ENCODE assay signal across 8 cellular contexts in the genomic region with DNA sequence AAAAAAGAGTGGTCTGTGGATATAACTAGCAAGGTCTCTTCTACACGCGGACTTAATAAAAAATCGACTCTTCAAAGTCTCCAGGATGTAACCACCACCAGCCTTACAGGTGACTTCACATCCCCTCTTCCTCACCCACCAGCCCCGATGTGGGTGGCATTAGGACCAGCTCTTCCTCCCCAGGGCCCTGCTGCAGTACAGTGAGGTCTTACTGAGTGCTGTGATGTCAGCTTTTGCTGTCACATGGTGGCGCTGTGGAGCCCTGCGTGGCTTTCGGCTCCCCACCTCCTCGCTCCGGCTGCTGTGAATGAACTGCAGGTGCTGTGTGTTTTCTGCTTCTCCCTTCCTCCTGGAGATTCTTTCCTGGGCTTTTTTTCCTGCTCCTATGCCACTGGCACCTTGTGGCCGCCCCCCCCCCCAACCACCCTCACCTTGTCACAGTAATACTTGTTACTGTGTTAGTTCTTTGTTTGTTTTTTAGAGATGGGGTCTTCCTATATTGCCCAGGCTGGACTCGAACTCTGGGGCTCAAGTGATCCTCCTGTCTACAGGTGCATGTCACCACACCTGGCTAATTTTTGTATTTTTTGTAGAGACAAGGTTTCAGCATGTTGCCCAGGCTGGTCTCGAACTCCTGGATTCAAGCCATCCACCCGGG. TPM values are rescaled to one million over a fixed set of nuclear protein-coding genes. Genes with fewer than 3 reads are reported as not detected.
DNase-seq lines count a peak whose midpoint lies in the region; ATAC-seq and TF ChIP-seq lines count a peak whose summit lies in the region.

No MANE protein-coding gene starts in this region.

- no peak for TF ChIP-seq POLR2A in thyroid gland (IDR thresholded peaks at IDR 0.05)

- 15 to 16% methylated on average over 13 of the region's 13 CpGs for WGBS in thyroid gland, 2 donors

- peaks cover 30% of the 10 kb centered on the region for H3K27me3 ChIP-seq in foreskin keratinocyte
- peaks cover 36% of the 10 kb centered on the region for H3K27me3 ChIP-seq in osteoblast (ENCODE audit: insufficient read depth, low read length)
- peaks cover 6% of the 10 kb centered on the region for H3K27me3 ChIP-seq in thyroid gland

- H3K36me3 ChIP-seq in osteoblast (ENCODE audit: insufficient read depth, low read length), result no peaks in the 10 kb centered on the region
- H3K36me3 ChIP-seq in thyroid gland, result no peaks in the 10 kb centered on the region

- H2AFZ ChIP-seq in osteoblast (ENCODE audit: low read length), result no peak overlapping the region

- DNase-seq in AG08396 (ENCODE audit: low spot score), result peak; percentile 79
- peak; percentile 93 for DNase-seq in NAMALWA (ENCODE audit: low spot score)
- peak; percentile 86 for DNase-seq in SIG-M5 treated with dmso at 0.1 percent for 504 hours (lab: John Stamatoyannopoulos, UW; ENCODE audit: unreplicated experiment)
- peak; percentile 75 for DNase-seq in activated T-helper 9 cell treated with anti-CD3 and anti-CD28 coated beads, Interleukin-2, amount 50 U/mL, for 16 hours (ENCODE audit: low read depth)
- DNase-seq in foreskin keratinocyte, result peak in 1 of 2 donors; percentile 58
- peak; percentile 86 for DNase-seq in osteoblast (ENCODE audit: insufficient read length, low spot score, missing footprints)
- DNase-seq in thyroid gland, result peak; percentile 78 to 85

- no peaks in the 10 kb centered on the region for H3K79me2 ChIP-seq in osteoblast (ENCODE audit: insufficient read depth, low read length)

- H3K27ac ChIP-seq in foreskin keratinocyte (no peak overlapping the region), osteoblast (ENCODE audit: low read depth, low read length) (no peak overlapping the region), thyroid gland (no peak overlapping the region)

- ATAC-seq in GM21367 (IDR thresholded peaks at IDR 0.05; ENCODE audit: unreplicated experiment) (peak; percentile 71), foreskin keratinocyte (peak; percentile 84)

- H3K9me3 ChIP-seq in osteoblast (ENCODE audit: low read depth, low read length) (no peaks in the 10 kb centered on the region), thyroid gland (no peaks in the 10 kb centered on the region)

- no peak overlapping the region for H3K4me3 ChIP-seq in osteoblast (ENCODE audit: insufficient read depth, low read length)
- H3K4me3 ChIP-seq in thyroid gland (replicated peaks in 1 of 3), result no peak overlapping the region

- intact Hi-C loops in thyroid gland (cut with DNase I), result no loop called here

- no peak overlapping the region for H3K4me2 ChIP-seq in osteoblast (ENCODE audit: insufficient read depth, low read length)

- no peaks in the 10 kb centered on the region for H4K20me1 ChIP-seq in osteoblast (ENCODE audit: insufficient read depth, low read length)

- TF ChIP-seq CTCF in foreskin keratinocyte (conservative IDR thresholded peaks at IDR 0.05) (peak; percentile 88), osteoblast (IDR thresholded peaks at IDR 0.05; ENCODE audit: extremely low read depth, low read depth, low read length) (peak; percentile 83), thyroid gland (IDR thresholded peaks at IDR 0.05) (peak in 5 of 6 experiments; percentile 52 to 74 (median 59))

- no peaks in the 10 kb centered on the region for H3K4me1 ChIP-seq in foreskin keratinocyte
- H3K4me1 ChIP-seq in osteoblast (ENCODE audit: insufficient read depth, low read length), result no peaks in the 10 kb centered on the region
- no peaks in the 10 kb centered on the region for H3K4me1 ChIP-seq in thyroid gland

RNA-seq across cellular contexts. Expression of a gene that starts 15.8 kb away (rescaled TPM):
- total RNA-seq in foreskin keratinocyte (31.1 and 34.8 TPM in 2 replicates), osteoblast (34.7 and 42.1 TPM in 2 replicates), thyroid gland (10 to 100 TPM; 39.6 to 52.5 (median 44.9) TPM)
- 10.7 and 12.9 TPM in 2 replicates for polyA plus RNA-seq in foreskin keratinocyte
